Comparison of ENCODE assay signal across 8 cellular contexts in genomic region chr17:55005520-55005919, GRCh38. TPM values are rescaled to one million over a fixed set of nuclear protein-coding genes. Genes with fewer than 3 reads are reported as not detected.
DNase-seq lines count a peak whose midpoint lies in the region; ATAC-seq and TF ChIP-seq lines count a peak whose summit lies in the region.

No MANE protein-coding gene starts in this region.

- no peak overlapping the region for H3K4me2 ChIP-seq in OCI-LY7 (ENCODE audit: low read length)

- H2AFZ ChIP-seq in OCI-LY7 (ENCODE audit: low read length), result no peak overlapping the region

- H3K79me2 ChIP-seq in OCI-LY7 (ENCODE audit: insufficient read depth, low read depth, low read length), result no peaks in the 10 kb centered on the region

- no peak overlapping the region for H3K27ac Mint-ChIP-seq in activated T-cell treated with anti-CD3 and anti-CD28 coated beads, Interleukin-2, amount 50 U/mL, for 72 hours

- H3K9me3 Mint-ChIP-seq in activated T-cell treated with anti-CD3 and anti-CD28 coated beads, Interleukin-2, amount 50 U/mL, for 72 hours, result no peaks in the 10 kb centered on the region

- no peaks in the 10 kb centered on the region for H4K20me1 ChIP-seq in OCI-LY7 (ENCODE audit: insufficient read depth, low read length)

- TF ChIP-seq POLR2A in sigmoid colon (IDR thresholded peaks at IDR 0.05), result no peak

- H3K27ac ChIP-seq in OCI-LY7 (ENCODE audit: low read depth, low read length, poor library complexity, severe bottlenecking) (no peak overlapping the region), sigmoid colon (no peak overlapping the region)

- CTCF ChIA-PET in BJ (lab: Yijun Ruan, JAX) (interaction anchor here (0.6 to 3.7 kb wide), 7 partner anchors 9 to 571 kb away, joined by 3 to 24 read pairs (median 3); no protein-coding TSS in a partner anchor), OCI-LY7 (lab: Charles Lee; ENCODE audit: unreplicated experiment) (no interaction called here)

- H3K4me3 Mint-ChIP-seq in activated T-cell treated with anti-CD3 and anti-CD28 coated beads, Interleukin-2, amount 50 U/mL, for 72 hours, result no peak overlapping the region

- H3K9me2 ChIP-seq in OCI-LY7 (ENCODE audit: insufficient read depth, low read length), result no peaks in the 10 kb centered on the region

- no peak for TF ChIP-seq EP300 in sigmoid colon (IDR thresholded peaks at IDR 0.05)

- H3K4me1 Mint-ChIP-seq in activated T-cell treated with anti-CD3 and anti-CD28 coated beads, Interleukin-2, amount 50 U/mL, for 72 hours (ENCODE audit: low read depth), result no peaks in the 10 kb centered on the region

- TF ChIP-seq CTCF in BJ (IDR thresholded peaks at IDR 0.05; ENCODE audit: insufficient read depth, low read depth, low read length), result peak; percentile 51
- TF ChIP-seq CTCF in OCI-LY7 (conservative IDR thresholded peaks at IDR 0.05; ENCODE audit: low read length), result peak; percentile 78
- peak; percentile 52 for TF ChIP-seq CTCF in foreskin fibroblast (IDR thresholded peaks at IDR 0.05; ENCODE audit: low read depth, low read length)
- TF ChIP-seq CTCF in sigmoid colon (IDR thresholded peaks at IDR 0.05), result peak in 1 of 4 experiments; percentile 6

- no TSS peak for BruUV-seq in OCI-LY7 (replicated peaks; lab: Mats Ljungman, UMichigan)

- intact Hi-C loops in OCI-LY7 (cut with micrococcal nuclease; ENCODE audit: unreplicated experiment) (loop anchor here (5.0 kb wide), 1 partner anchor 292 kb away; no protein-coding TSS in a partner anchor), sigmoid colon (cut with DNase I) (no loop called here)

- WGBS in sigmoid colon, 2 donors, result 93 to 95% methylated on average over 1 of the region's 1 CpG

- ATAC-seq in GM21360 (IDR thresholded peaks at IDR 0.05; ENCODE audit: unreplicated experiment) (peak; percentile 64), GM18861 (IDR thresholded peaks at IDR 0.05; ENCODE audit: unreplicated experiment) (no peak), HG03521 (IDR thresholded peaks at IDR 0.05; ENCODE audit: unreplicated experiment) (no peak)
- no peak for ATAC-seq in activated T-cell treated with anti-CD3 and anti-CD28 coated beads, Interleukin-2, amount 50 U/mL, for 72 hours (replicated peaks in 1 of 2)

- POLR2A ChIA-PET in BJ (lab: Charles Lee), result no interaction called here
- POLR2A ChIA-PET in OCI-LY7 (lab: Charles Lee), result no interaction called here

- H3K27me3 Mint-ChIP-seq in activated T-cell treated with anti-CD3 and anti-CD28 coated beads, Interleukin-2, amount 50 U/mL, for 72 hours (ENCODE audit: low read depth), result no peaks in the 10 kb centered on the region

- DNase-seq in BJ (ENCODE audit: low read depth) (no peak), OCI-LY7 (ENCODE audit: low spot score) (peak; percentile 40), foreskin fibroblast (peak; percentile 4 to 25), sigmoid colon (no peak)
- no peak for DNase-seq in activated T-cell treated with anti-CD3 and anti-CD28 coated beads, Interleukin-2, amount 50 U/mL, for 72 hours

- no peaks in the 10 kb centered on the region for H3K36me3 Mint-ChIP-seq in activated T-cell treated with anti-CD3 and anti-CD28 coated beads, Interleukin-2, amount 50 U/mL, for 72 hours (ENCODE audit: insufficient read depth in 2 of 2)

- H3K4me1 ChIP-seq in OCI-LY7 (ENCODE audit: insufficient read depth, low read length, poor library complexity, severe bottlenecking) (no peaks in the 10 kb centered on the region), sigmoid colon (no peaks in the 10 kb centered on the region)

- no peaks in the 10 kb centered on the region for H3K9me3 ChIP-seq in OCI-LY7 (ENCODE audit: low read length)
- no peaks in the 10 kb centered on the region for H3K9me3 ChIP-seq in sigmoid colon

- no peak overlapping the region for H3K4me3 ChIP-seq in BJ (ENCODE audit: low read depth, low read length)
- no peak overlapping the region for H3K4me3 ChIP-seq in OCI-LY7 (ENCODE audit: low read depth, low read length, poor library complexity, severe bottlenecking)
- H3K4me3 ChIP-seq in foreskin fibroblast (ENCODE audit: low read depth in 1 of 2, low read length in 2 of 2), result no peak overlapping the region
- H3K4me3 ChIP-seq in sigmoid colon, result no peak overlapping the region

- no peaks in the 10 kb centered on the region for H3K36me3 ChIP-seq in BJ (ENCODE audit: control insufficient read depth, insufficient read depth, low read length)
- peaks cover 8% of the 10 kb centered on the region for H3K36me3 ChIP-seq in OCI-LY7 (ENCODE audit: insufficient read depth, low read length)
- peaks cover 0 to 29% (median 0%) of the 10 kb centered on the region in 4 donors for H3K36me3 ChIP-seq in sigmoid colon

- H3K27me3 ChIP-seq in BJ (ENCODE audit: control insufficient read depth, insufficient read depth, low read length) (no peaks in the 10 kb centered on the region), sigmoid colon (no peaks in the 10 kb centered on the region)

RNA-seq across cellular contexts. Expression of gene STXBP4, which starts 37.0 kb away (rescaled TPM):
- polyA plus RNA-seq in BJ (2011; rRNA removed), result 1.8 and 3.8 TPM in 2 replicates
- polyA minus RNA-seq in BJ (2011; rRNA and poly(A)+ RNA removed), result 2.6 and 3.0 TPM in 2 replicates
- total RNA-seq in OCI-LY7 (2014; rRNA removed; shearing (Covaris generic)), result 9.4 and 21.8 TPM in 2 replicates
- total RNA-seq in OCI-LY7 (2022), result 12.6 and 13.4 TPM in 2 replicates
- 1 to 10 TPM; 6.3 to 6.4 TPM for total RNA-seq in activated T-cell treated with anti-CD3 and anti-CD28 coated beads, Interleukin-2, amount 50 U/mL, for 72 hours
- total RNA-seq in sigmoid colon, result 10 to 100 TPM; 15.0 to 25.2 (median 21.1) TPM
- 1 to 10 TPM in 1 of 3 donors, under 1 TPM in 2; under 0.01 to 2.0 (median 0.69) TPM for polyA plus RNA-seq in sigmoid colon

RNA-seq across cellular contexts. Expression of gene COX11, which starts 37.1 kb away (rescaled TPM):
- 32.0 and 33.3 TPM in 2 replicates for polyA plus RNA-seq in BJ (2011; rRNA removed)
- 16.1 and 17.7 TPM in 2 replicates for polyA minus RNA-seq in BJ (2011; rRNA and poly(A)+ RNA removed)
- 75.6 and 128 TPM in 2 replicates for total RNA-seq in OCI-LY7 (2014; rRNA removed; shearing (Covaris generic))
- 75.9 and 78.6 TPM in 2 replicates for total RNA-seq in OCI-LY7 (2022)
- 10 to 100 TPM; 52.1 to 52.7 TPM for total RNA-seq in activated T-cell treated with anti-CD3 and anti-CD28 coated beads, Interleukin-2, amount 50 U/mL, for 72 hours
- 10 to 100 TPM; 36.6 to 96.3 (median 55.2) TPM for total RNA-seq in sigmoid colon
- 10 to 100 TPM; 20.4 to 49.4 (median 33.8) TPM for polyA plus RNA-seq in sigmoid colon

Comparison
In these comparisons a context has a peak if more than half of its experiments do, and no peak if none do; other contexts are left out.
1. DNase-seq: peak in OCI-LY7 (single experiment) and foreskin fibroblast (2 of 2); none in BJ (single experiment), activated T-cell treated with anti-CD3 and anti-CD28 coated beads, Interleukin-2, amount 50 U/mL, for 72 hours (0 of 2) and sigmoid colon (single experiment).